In the genomic region with DNA sequence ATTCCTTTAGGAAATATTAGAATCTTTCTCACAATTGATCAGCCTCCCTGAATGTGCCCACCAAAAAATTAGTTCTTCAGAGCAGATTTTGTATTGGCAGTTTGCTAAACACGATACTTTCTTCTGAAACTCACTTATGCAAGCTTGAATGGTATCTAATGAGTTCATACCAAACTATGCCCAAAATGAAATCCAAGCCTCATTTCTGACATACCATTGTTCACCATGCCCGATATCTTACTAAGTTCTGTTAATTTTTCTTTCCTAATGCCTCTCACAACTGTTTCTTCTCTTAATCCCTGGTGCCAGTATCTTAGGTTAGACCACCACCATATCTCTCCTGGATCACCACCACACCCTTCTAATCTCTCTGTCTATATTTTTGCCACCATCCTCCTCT, we compare ENCODE assay signal across 20 cellular contexts.
DNase-seq lines count a peak whose midpoint lies in the region; ATAC-seq and TF ChIP-seq lines count a peak whose summit lies in the region.
"Had no signal": no experiment of that assay in that cellular context is flagged by ENCODE, and none has a peak within 500 bp of the region (broad histone marks: within the 10 kb centered on the region; RNA-seq: fewer than 3 reads in every experiment).

No MANE protein-coding gene starts in this region.

- 91% methylated on average over 2 of the region's 2 CpGs for WGBS in right cardiac atrium

- no peaks in the 10 kb centered on the region for H3K27me3 Mint-ChIP-seq in neural crest cell (ENCODE audit: low read depth)
- no peaks in the 10 kb centered on the region for H3K27me3 Mint-ChIP-seq in natural killer cell (ENCODE audit: low read depth in 2 of 2)
- H3K27me3 Mint-ChIP-seq: B cell; CD4-positive, alpha-beta T cell had no signal

- no peak overlapping the region for H3K27ac ChIP-seq in right cardiac atrium (ENCODE audit: low read length)
- H3K27ac ChIP-seq: 22Rv1; A549; BLaER1 treated with 17β-estradiol and CSF1 and Interleukin-3, amounts not matched to agents 10 nM and 100 nM; C4-2B had no signal

- H3K4me3 ChIP-seq in right cardiac atrium (ENCODE audit: low read length) = no peak overlapping the region
- H3K4me3 ChIP-seq: A549; BLaER1 treated with 17β-estradiol and CSF1 and Interleukin-3, amounts not matched to agents 10 nM and 100 nM had no signal

- intact Hi-C loops in natural killer cell (cut with micrococcal nuclease) (no loop called here), right cardiac atrium (cut with DNase I) (no loop called here)

- H3K4me1 ChIP-seq in right cardiac atrium (ENCODE audit: control insufficient read depth, insufficient read depth, low read length) = no peaks in the 10 kb centered on the region
- H3K4me1 ChIP-seq: A549; BLaER1 treated with 17β-estradiol and CSF1 and Interleukin-3, amounts not matched to agents 10 nM and 100 nM had no signal

- H3K27me3 ChIP-seq in right cardiac atrium (ENCODE audit: control insufficient read depth, insufficient read depth) = peaks cover 2% of the 10 kb centered on the region
- H3K27me3 ChIP-seq: BLaER1 treated with 17β-estradiol and CSF1 and Interleukin-3, amounts not matched to agents 10 nM and 100 nM had no signal

- no peak for TF ChIP-seq CTCF in neural crest cell (conservative IDR thresholded peaks at IDR 0.05)
- no peak for TF ChIP-seq CTCF in natural killer cell (IDR thresholded peaks at IDR 0.05)

- peak overlapping the region; percentile 30 for H3K27ac Mint-ChIP-seq in neural crest cell (ENCODE audit: unreplicated experiment)
- no peak overlapping the region for H3K27ac Mint-ChIP-seq in natural killer cell
- H3K27ac Mint-ChIP-seq: B cell; CD4-positive, alpha-beta T cell; CD8-positive, alpha-beta T cell had no signal

- ATAC-seq in natural killer cell (no peak), right cardiac atrium (no peak)
- ATAC-seq: A549; CD8-positive, alpha-beta T cell had no signal

- H3K9me3 ChIP-seq in right cardiac atrium (ENCODE audit: control insufficient read depth, low read length) = no peaks in the 10 kb centered on the region
- H3K9me3 ChIP-seq: A549; BLaER1 treated with 17β-estradiol and CSF1 and Interleukin-3, amounts not matched to agents 10 nM and 100 nM; Caco-2 had no signal

- H3K4me3 Mint-ChIP-seq in neural crest cell = no peak overlapping the region
- no peak overlapping the region for H3K4me3 Mint-ChIP-seq in natural killer cell
- H3K4me3 Mint-ChIP-seq: B cell; CD4-positive, alpha-beta T cell; CD8-positive, alpha-beta T cell had no signal

- peaks cover 3% of the 10 kb centered on the region for H3K9me3 Mint-ChIP-seq in neural crest cell
- H3K9me3 Mint-ChIP-seq in natural killer cell = no peaks in the 10 kb centered on the region

- H3K4me1 Mint-ChIP-seq in neural crest cell (no peaks in the 10 kb centered on the region), natural killer cell (no peaks in the 10 kb centered on the region)
- H3K4me1 Mint-ChIP-seq: B cell had no signal

- DNase-seq in HS-27A (ENCODE audit: low read depth) (peak; percentile 46), astrocyte of the hippocampus (ENCODE audit: low read depth, low spot score) (peak; percentile 11), myocyte (ENCODE audit: low read depth) (peak; percentile 4), neural crest cell (ENCODE audit: low read depth, low spot score) (no peak), natural killer cell (no peak), right cardiac atrium (no peak), EL (no peak), G401 (ENCODE audit: low spot score) (no peak)
- DNase-seq: AML-193; Caco-2; Calu3; CD4-positive, alpha-beta T cell; CD8-positive, alpha-beta T cell; DMS79 treated with DMSO at 0.1 percent for 48 hours; GF-D8 had no signal

- in situ Hi-C loops in G401 (cut with HindIII; ENCODE audit: low sequenced_read_pairs) = no loop called here

- H3K36me3 Mint-ChIP-seq in neural crest cell (ENCODE audit: low read depth) = no peaks in the 10 kb centered on the region
- H3K36me3 Mint-ChIP-seq in natural killer cell = no peaks in the 10 kb centered on the region
- H3K36me3 Mint-ChIP-seq: CD8-positive, alpha-beta T cell had no signal

Comparison
In these comparisons a context has a peak if more than half of its experiments do, and no peak if none do; other contexts are left out.
1. DNase-seq: peak in HS-27A (single experiment), astrocyte of the hippocampus (single experiment) and myocyte (single experiment); none in neural crest cell (single experiment), natural killer cell (single experiment), right cardiac atrium (0 of 3), EL (single experiment) and G401 (single experiment).